Comparison of ENCODE assay signal across 10 cellular contexts in genomic region chr1:151013518-151013917, GRCh38. TPM values are rescaled to one million over a fixed set of nuclear protein-coding genes. Genes with fewer than 3 reads are reported as not detected.
DNase-seq lines count a peak whose midpoint lies in the region; ATAC-seq and TF ChIP-seq lines count a peak whose summit lies in the region.
"Had no signal": no experiment of that assay in that cellular context is flagged by ENCODE, and none has a peak within 500 bp of the region (broad histone marks: within the 10 kb centered on the region; RNA-seq: fewer than 3 reads in every experiment).

No MANE protein-coding gene starts in this region.

- POLR2A ChIA-PET in HEK293 (lab: Yijun Ruan, JAX) = no interaction called here

- H3K27me3 ChIP-seq in right atrium auricular region = no peaks in the 10 kb centered on the region
- H3K27me3 ChIP-seq in rectal smooth muscle tissue (ENCODE audit: control insufficient read depth, insufficient read depth, low read length) = no peaks in the 10 kb centered on the region

- H3K36me3 ChIP-seq in HEK293 (ENCODE audit: control insufficient read depth in 2 of 2, insufficient read depth in 1 of 2, low read length in 2 of 2) (peaks cover 2 to 16% of the 10 kb centered on the region in 2 experiments; a peak in 2 of 3 replicates), right atrium auricular region (peaks cover 14% of the 10 kb centered on the region), rectal smooth muscle tissue (ENCODE audit: control insufficient read depth, insufficient read depth, low read length) (peaks cover 6% of the 10 kb centered on the region)

- no peak overlapping the region for H3K4me3 ChIP-seq in HEK293 (ENCODE audit: low read depth, low read length)
- no peak overlapping the region for H3K4me3 ChIP-seq in right atrium auricular region
- H3K4me3 ChIP-seq in rectal smooth muscle tissue (ENCODE audit: low read length) = no peak overlapping the region

- CTCF ChIA-PET in HEK293 (lab: Yijun Ruan, JAX) = interaction anchor here (0.6 kb wide), 1 partner anchor 42 kb away, joined by 4 read pairs; no protein-coding TSS in a partner anchor

- ATAC-seq in esophagus mucosa = no peak

- H3K9ac ChIP-seq in rectal smooth muscle tissue (ENCODE audit: low read length) = no peak overlapping the region

- DNase-seq in UCSD-AML1 (lab: John Stamatoyannopoulos, UW; ENCODE audit: unreplicated experiment) (peak; percentile 18), right atrium auricular region (ENCODE audit: low spot score) (peak; percentile 72), substantia nigra (lab: John Stamatoyannopoulos, UW) (no peak), SIG-M5 treated with dmso at 0.1 percent for 504 hours (lab: John Stamatoyannopoulos, UW; ENCODE audit: unreplicated experiment) (no peak)
- DNase-seq in activated naive CD4-positive, alpha-beta T cell treated with anti-CD3 and anti-CD28 coated beads, Interleukin-2, amount 50 U/mL, for 16 hours = no peak
- DNase-seq: midbrain had no signal

- H3K9me3 ChIP-seq in HEK293 (ENCODE audit: control insufficient read depth, insufficient read depth, low read depth, low read length) = no peaks in the 10 kb centered on the region
- H3K9me3 ChIP-seq in right atrium auricular region = no peaks in the 10 kb centered on the region

- H3K27ac ChIP-seq in HEK293 (ENCODE audit: extremely low read depth, low read depth, low read length) = no peak overlapping the region
- H3K27ac ChIP-seq in right atrium auricular region = peak overlapping the region; percentile 52 to 96
- peak overlapping the region; percentile 27 for H3K27ac ChIP-seq in rectal smooth muscle tissue (ENCODE audit: low read depth, low read length)
- no peak overlapping the region for H3K27ac ChIP-seq in substantia nigra (ENCODE audit: low read depth, low read length, poor library complexity, severe bottlenecking)

- TF ChIP-seq CTCF in HEK293 (tag by site-specific recombination; IDR thresholded peaks at IDR 0.05) (peak; percentile 24; the same call in 1 of the 2 replicates), right atrium auricular region (IDR thresholded peaks at IDR 0.05) (no peak)

- H3K4me1 ChIP-seq in HEK293 (ENCODE audit: control insufficient read depth, insufficient read depth, low read length) (no peaks in the 10 kb centered on the region), right atrium auricular region (peaks cover 0 to 56% of the 10 kb centered on the region in 2 donors), rectal smooth muscle tissue (ENCODE audit: control insufficient read depth, insufficient read depth, low read length) (no peaks in the 10 kb centered on the region)

TF ChIP-seq in HEK293, 187 proteins besides CTCF, POLR2A, EP300 and RAD21 (continues in another document):
- no peak for TF ChIP-seq ZNF544 (tag by site-specific recombination; IDR thresholded peaks at IDR 0.05)
- TF ChIP-seq, protein P1, sequence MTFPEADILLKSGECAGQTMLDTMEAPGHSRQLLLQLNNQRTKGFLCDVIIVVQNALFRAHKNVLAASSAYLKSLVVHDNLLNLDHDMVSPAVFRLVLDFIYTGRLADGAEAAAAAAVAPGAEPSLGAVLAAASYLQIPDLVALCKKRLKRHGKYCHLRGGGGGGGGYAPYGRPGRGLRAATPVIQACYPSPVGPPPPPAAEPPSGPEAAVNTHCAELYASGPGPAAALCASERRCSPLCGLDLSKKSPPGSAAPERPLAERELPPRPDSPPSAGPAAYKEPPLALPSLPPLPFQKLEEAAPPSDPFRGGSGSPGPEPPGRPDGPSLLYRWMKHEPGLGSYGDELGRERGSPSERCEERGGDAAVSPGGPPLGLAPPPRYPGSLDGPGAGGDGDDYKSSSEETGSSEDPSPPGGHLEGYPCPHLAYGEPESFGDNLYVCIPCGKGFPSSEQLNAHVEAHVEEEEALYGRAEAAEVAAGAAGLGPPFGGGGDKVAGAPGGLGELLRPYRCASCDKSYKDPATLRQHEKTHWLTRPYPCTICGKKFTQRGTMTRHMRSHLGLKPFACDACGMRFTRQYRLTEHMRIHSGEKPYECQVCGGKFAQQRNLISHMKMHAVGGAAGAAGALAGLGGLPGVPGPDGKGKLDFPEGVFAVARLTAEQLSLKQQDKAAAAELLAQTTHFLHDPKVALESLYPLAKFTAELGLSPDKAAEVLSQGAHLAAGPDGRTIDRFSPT (tag by site-specific recombination; IDR thresholded peaks at IDR 0.05) = no peak
- no peak for TF ChIP-seq ZNF658 (tag by site-specific recombination; IDR thresholded peaks at IDR 0.05)
- TF ChIP-seq MZF1 (tag by site-specific recombination; IDR thresholded peaks at IDR 0.05; ENCODE audit: borderline replicate concordance) = peak; percentile 55; the same call in 1 of the 2 replicates
- TF ChIP-seq, protein P2, sequence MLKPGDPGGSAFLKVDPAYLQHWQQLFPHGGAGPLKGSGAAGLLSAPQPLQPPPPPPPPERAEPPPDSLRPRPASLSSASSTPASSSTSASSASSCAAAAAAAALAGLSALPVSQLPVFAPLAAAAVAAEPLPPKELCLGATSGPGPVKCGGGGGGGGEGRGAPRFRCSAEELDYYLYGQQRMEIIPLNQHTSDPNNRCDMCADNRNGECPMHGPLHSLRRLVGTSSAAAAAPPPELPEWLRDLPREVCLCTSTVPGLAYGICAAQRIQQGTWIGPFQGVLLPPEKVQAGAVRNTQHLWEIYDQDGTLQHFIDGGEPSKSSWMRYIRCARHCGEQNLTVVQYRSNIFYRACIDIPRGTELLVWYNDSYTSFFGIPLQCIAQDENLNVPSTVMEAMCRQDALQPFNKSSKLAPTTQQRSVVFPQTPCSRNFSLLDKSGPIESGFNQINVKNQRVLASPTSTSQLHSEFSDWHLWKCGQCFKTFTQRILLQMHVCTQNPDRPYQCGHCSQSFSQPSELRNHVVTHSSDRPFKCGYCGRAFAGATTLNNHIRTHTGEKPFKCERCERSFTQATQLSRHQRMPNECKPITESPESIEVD (tag by site-specific recombination; IDR thresholded peaks at IDR 0.05) = peak; percentile 71
- no peak for TF ChIP-seq ZNF624 (tag by site-specific recombination; IDR thresholded peaks at IDR 0.05)
- TF ChIP-seq, protein P3, sequence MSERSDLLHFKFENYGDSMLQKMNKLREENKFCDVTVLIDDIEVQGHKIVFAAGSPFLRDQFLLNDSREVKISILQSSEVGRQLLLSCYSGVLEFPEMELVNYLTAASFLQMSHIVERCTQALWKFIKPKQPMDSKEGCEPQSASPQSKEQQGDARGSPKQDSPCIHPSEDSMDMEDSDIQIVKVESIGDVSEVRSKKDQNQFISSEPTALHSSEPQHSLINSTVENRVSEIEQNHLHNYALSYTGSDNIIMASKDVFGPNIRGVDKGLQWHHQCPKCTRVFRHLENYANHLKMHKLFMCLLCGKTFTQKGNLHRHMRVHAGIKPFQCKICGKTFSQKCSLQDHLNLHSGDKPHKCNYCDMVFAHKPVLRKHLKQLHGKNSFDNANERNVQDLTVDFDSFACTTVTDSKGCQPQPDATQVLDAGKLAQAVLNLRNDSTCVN (tag by site-specific recombination; optimal IDR thresholded peaks at IDR 0.05) = no peak
- no peak for TF ChIP-seq ZBTB49 (tag by site-specific recombination; IDR thresholded peaks at IDR 0.05; ENCODE audit: low read depth)
- 0 out of 2 replicates have a peak, but pooled peaks have one; percentile 26 for TF ChIP-seq ZNF596 (tag by site-specific recombination; IDR thresholded peaks at IDR 0.05)
- no peak for TF ChIP-seq ZNF776 (tag by site-specific recombination; IDR thresholded peaks at IDR 0.05; ENCODE audit: borderline replicate concordance)
- no peak for TF ChIP-seq ZFHX2 (tag by site-specific recombination; conservative IDR thresholded peaks at IDR 0.05)
- no peak for TF ChIP-seq SP7 (tag by site-specific recombination; IDR thresholded peaks at IDR 0.05)
- TF ChIP-seq, protein P4, sequence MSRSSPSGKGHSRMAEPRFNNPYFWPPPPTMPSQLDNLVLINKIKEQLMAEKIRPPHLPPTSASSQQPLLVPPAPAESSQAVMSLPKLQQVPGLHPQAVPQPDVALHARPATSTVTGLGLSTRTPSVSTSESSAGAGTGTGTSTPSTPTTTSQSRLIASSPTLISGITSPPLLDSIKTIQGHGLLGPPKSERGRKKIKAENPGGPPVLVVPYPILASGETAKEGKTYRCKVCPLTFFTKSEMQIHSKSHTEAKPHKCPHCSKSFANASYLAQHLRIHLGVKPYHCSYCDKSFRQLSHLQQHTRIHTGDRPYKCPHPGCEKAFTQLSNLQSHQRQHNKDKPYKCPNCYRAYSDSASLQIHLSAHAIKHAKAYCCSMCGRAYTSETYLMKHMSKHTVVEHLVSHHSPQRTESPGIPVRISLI (tag by site-specific recombination; IDR thresholded peaks at IDR 0.05) = no peak
- peak; percentile 93 for TF ChIP-seq OSR2 (tag by site-specific recombination; IDR thresholded peaks at IDR 0.05)
- peak; percentile 99 for TF ChIP-seq FEZF1 (tag by site-specific recombination; IDR thresholded peaks at IDR 0.05)

RNA-seq across cellular contexts. Expression of gene PRUNE1, which starts 5.3 kb away (rescaled TPM):
- total RNA-seq in right atrium auricular region = 10 to 100 TPM; 52.0 to 68.4 TPM
- 14.3 TPM for total RNA-seq in esophagus mucosa

RNA-seq across cellular contexts. Expression of gene MINDY1, which starts 6.8 kb away (rescaled TPM):
- total RNA-seq in right atrium auricular region (10 to 100 TPM; 62.2 to 72.3 TPM), esophagus mucosa (33.4 TPM)

RNA-seq across cellular contexts. Expression of gene BNIPL, which starts 22.9 kb away (rescaled TPM):
- total RNA-seq in right atrium auricular region = under 1 TPM; 0.22 to 0.24 TPM
- total RNA-seq in esophagus mucosa = 55.8 TPM
- total RNA-seq: G401 had no signal

RNA-seq across cellular contexts. Expression of gene ANXA9, which starts 31.4 kb away (rescaled TPM):
- 1 to 10 TPM; 1.6 to 7.7 TPM for total RNA-seq in right atrium auricular region
- total RNA-seq in esophagus mucosa = 0.40 TPM

RNA-seq across cellular contexts. Expression of gene C1orf56, which starts 34.0 kb away (rescaled TPM):
- total RNA-seq in right atrium auricular region (10 to 100 TPM in 1 of 2 donors, 1 to 10 TPM in 1; 8.8 to 16.2 TPM), esophagus mucosa (1.3 TPM)

Comparison
In these comparisons a context has a peak if more than half of its experiments do, and no peak if none do; other contexts are left out.
1. H3K27ac ChIP-seq: peak in right atrium auricular region (2 of 2) and rectal smooth muscle tissue (single experiment); none in HEK293 (single experiment) and substantia nigra (single experiment).
2. DNase-seq: peak in UCSD-AML1 (single experiment) and right atrium auricular region (single experiment); none in substantia nigra (0 of 49), SIG-M5 treated with dmso at 0.1 percent for 504 hours (single experiment) and activated naive CD4-positive, alpha-beta T cell treated with anti-CD3 and anti-CD28 coated beads, Interleukin-2, amount 50 U/mL, for 16 hours (single experiment).
3. RNA of gene BNIPL, which starts 22.9 kb away (total RNA-seq): 55.8 TPM in esophagus mucosa (single experiment); 0.22 to 0.24 TPM in right atrium auricular region; every median in the first group is over 10 times any median in the second.